Comparison of ENCODE assay signal across 8 cellular contexts in genomic region chr11:33936745-33937612, GRCh38. TPM values are rescaled to one million over a fixed set of nuclear protein-coding genes. Genes with fewer than 3 reads are reported as not detected.
DNase-seq lines count a peak whose midpoint lies in the region; ATAC-seq and TF ChIP-seq lines count a peak whose summit lies in the region.

No MANE protein-coding gene starts in this region.

- H3K36me3 ChIP-seq in body of pancreas (replicated peaks in 1 of 2; ENCODE audit: insufficient read depth in 1 of 2, low read depth in 2 of 2) (no peaks in the 10 kb centered on the region), lower lobe of right lung (no peaks in the 10 kb centered on the region)

- no peak for TF ChIP-seq CTCF in body of pancreas (IDR thresholded peaks at IDR 0.05)
- no peak for TF ChIP-seq CTCF in lower lobe of right lung (IDR thresholded peaks at IDR 0.05)

- peaks cover 4 to 5% of the 10 kb centered on the region in 2 donors for H3K36me3 Mint-ChIP-seq in activated T-cell treated with anti-CD3 and anti-CD28 coated beads, Interleukin-2, amount 50 U/mL, for 72 hours (ENCODE audit: insufficient read depth in 2 of 2)

- no peak for TF ChIP-seq POLR2A in body of pancreas (IDR thresholded peaks at IDR 0.05)

- H3K27me3 ChIP-seq in body of pancreas (no peaks in the 10 kb centered on the region), lower lobe of right lung (ENCODE audit: low read depth) (no peaks in the 10 kb centered on the region)

- peaks cover 16% of the 10 kb centered on the region for H3K27me3 Mint-ChIP-seq in activated T-cell treated with anti-CD3 and anti-CD28 coated beads, Interleukin-2, amount 50 U/mL, for 72 hours (ENCODE audit: low read depth)

- no peaks in the 10 kb centered on the region for H3K9me3 ChIP-seq in body of pancreas
- no peaks in the 10 kb centered on the region for H3K9me3 ChIP-seq in lower lobe of right lung

- no peaks in the 10 kb centered on the region for H3K4me1 Mint-ChIP-seq in activated T-cell treated with anti-CD3 and anti-CD28 coated beads, Interleukin-2, amount 50 U/mL, for 72 hours (ENCODE audit: low read depth)

- intact Hi-C loops in body of pancreas (cut with DNase I) (no loop called here), lower lobe of right lung (cut with DNase I) (no loop called here)

- no peaks in the 10 kb centered on the region for H3K4me1 ChIP-seq in body of pancreas
- H3K4me1 ChIP-seq in lower lobe of right lung = peaks cover 70% of the 10 kb centered on the region

- no peak overlapping the region for H3K27ac Mint-ChIP-seq in activated T-cell treated with anti-CD3 and anti-CD28 coated beads, Interleukin-2, amount 50 U/mL, for 72 hours

- no peak overlapping the region for H3K4me3 ChIP-seq in body of pancreas
- H3K4me3 ChIP-seq in lower lobe of right lung = no peak overlapping the region

- peak; percentile 5 to 34 for DNase-seq in NCI-H524 (lab: John Stamatoyannopoulos, UW)
- no peak for DNase-seq in NCI-H524 treated with DMSO at 0.1 percent for 48 hours (lab: John Stamatoyannopoulos, UW)
- DNase-seq in body of pancreas = peak; percentile 23 to 46 (median 27)
- DNase-seq in lower lobe of right lung = no peak
- DNase-seq in ureter (ENCODE audit: low spot score) = peak; percentile 63
- DNase-seq in activated T-cell treated with anti-CD3 and anti-CD28 coated beads, Interleukin-2, amount 50 U/mL, for 72 hours = no peak
- DNase-seq in inferior parietal cortex (ENCODE audit: extremely low spot score) = no peak

- no peak overlapping the region for H3K27ac ChIP-seq in body of pancreas
- H3K27ac ChIP-seq in lower lobe of right lung = peak overlapping the region; percentile 13

- H3K4me3 Mint-ChIP-seq in activated T-cell treated with anti-CD3 and anti-CD28 coated beads, Interleukin-2, amount 50 U/mL, for 72 hours = no peak overlapping the region

- WGBS in body of pancreas, 2 donors = 16 to 22% methylated on average over 14 of the region's 14 CpGs

- ATAC-seq in body of pancreas = peak; percentile 56
- ATAC-seq in lower lobe of right lung = peak; percentile 34 to 52
- ATAC-seq in activated T-cell treated with anti-CD3 and anti-CD28 coated beads, Interleukin-2, amount 50 U/mL, for 72 hours (replicated peaks in 1 of 2) = no peak
- ATAC-seq in HG02938 (IDR thresholded peaks at IDR 0.05; ENCODE audit: unreplicated experiment) = no peak

- peaks cover 2% of the 10 kb centered on the region in 2 donors for H3K9me3 Mint-ChIP-seq in activated T-cell treated with anti-CD3 and anti-CD28 coated beads, Interleukin-2, amount 50 U/mL, for 72 hours

RNA-seq across cellular contexts. Expression of gene LMO2, which starts 45.1 kb away (rescaled TPM):
- total RNA-seq in body of pancreas (1 to 10 TPM; 7.3 to 8.0 TPM), lower lobe of right lung (56.4 TPM), ureter (14.0 TPM)
- not detected for total RNA-seq in activated T-cell treated with anti-CD3 and anti-CD28 coated beads, Interleukin-2, amount 50 U/mL, for 72 hours

Comparison
In these comparisons a context has a peak if more than half of its experiments do, and no peak if none do; other contexts are left out.
1. DNase-seq: peak in NCI-H524 (2 of 2), body of pancreas (4 of 4) and ureter (single experiment); none in NCI-H524 treated with DMSO at 0.1 percent for 48 hours (single experiment), lower lobe of right lung (single experiment), activated T-cell treated with anti-CD3 and anti-CD28 coated beads, Interleukin-2, amount 50 U/mL, for 72 hours (0 of 2) and inferior parietal cortex (single experiment).
2. ATAC-seq: peak in body of pancreas (single experiment) and lower lobe of right lung (2 of 2); none in activated T-cell treated with anti-CD3 and anti-CD28 coated beads, Interleukin-2, amount 50 U/mL, for 72 hours (0 of 2) and HG02938 (single experiment).
3. RNA of gene LMO2, which starts 45.1 kb away (total RNA-seq): 56.4 TPM in lower lobe of right lung (single experiment), 14.0 TPM in ureter (single experiment) and 7.3 to 8.0 TPM in body of pancreas; not detected in activated T-cell treated with anti-CD3 and anti-CD28 coated beads, Interleukin-2, amount 50 U/mL, for 72 hours; every median in the first group is over 4 times any median in the second.